7 cellular contexts compared by ENCODE assay signal in the genomic region with DNA sequence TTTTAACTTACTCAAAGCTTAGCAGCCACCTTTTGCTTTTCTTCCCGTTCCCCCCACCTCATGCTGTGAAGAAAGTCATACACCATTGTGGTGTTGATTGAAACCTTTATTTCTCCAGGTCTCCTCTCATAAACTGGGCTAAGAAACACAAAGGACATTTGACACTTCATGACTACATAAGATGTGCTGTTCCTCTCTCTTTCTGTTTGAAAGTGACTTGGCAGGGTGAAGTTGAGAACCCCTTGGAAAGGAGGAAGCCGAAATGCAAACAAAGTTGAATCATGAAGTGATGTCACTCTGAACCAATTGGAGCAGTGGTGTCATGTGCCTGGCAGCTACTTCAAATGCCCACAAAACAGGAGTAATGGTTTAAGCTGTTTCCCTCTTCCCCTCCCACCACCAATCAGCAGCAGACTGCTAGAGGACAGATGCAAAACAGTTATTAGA.
A peak's percentile ranks its signal among the peaks of the same experiment; 100 is the strongest.
DNase-seq lines count a peak whose midpoint lies in the region; ATAC-seq and TF ChIP-seq lines count a peak whose summit lies in the region.

No MANE protein-coding gene starts in this region.

- no peak overlapping the region for H4K91ac ChIP-seq in H9 (ENCODE audit: insufficient read length, low read depth, low read length)

- no peak overlapping the region for H4K8ac ChIP-seq in H9 (replicated peaks; ENCODE audit: insufficient read length, low read depth, low read length)

- H3K9me3 ChIP-seq in H9 (ENCODE audit: control insufficient read depth, low read depth, low read length): no peaks in the 10 kb centered on the region

- TF ChIP-seq CTCF in H9 (conservative IDR thresholded peaks at IDR 0.05): no peak
- TF ChIP-seq CTCF in fibroblast of mammary gland (conservative IDR thresholded peaks at IDR 0.05; ENCODE audit: control insufficient read depth, insufficient read depth, low read depth, low read length): no peak
- TF ChIP-seq CTCF in GM10248 (IDR thresholded peaks at IDR 0.05; ENCODE audit: control extremely low read depth, extremely low read depth, low read depth, missing control alignments): no peak

- no peak overlapping the region for H2BK15ac ChIP-seq in H9 (ENCODE audit: low read depth, low read length)

- H3K4me3 ChIP-seq in fibroblast of mammary gland (ENCODE audit: control insufficient read depth, low read depth, low read length): no peak overlapping the region

- H3K4ac ChIP-seq in H9 (ENCODE audit: low read depth, low read length): no peak overlapping the region

- no peaks in the 10 kb centered on the region for H3K9me3 Mint-ChIP-seq in H9

- no peak overlapping the region for H3K23ac ChIP-seq in H9 (ENCODE audit: insufficient read length, low read depth, low read length)

- H3K27me3 Mint-ChIP-seq in H9 (ENCODE audit: low read depth): no peaks in the 10 kb centered on the region

- no peak overlapping the region for H2AFZ ChIP-seq in H9 (ENCODE audit: low read length)

- peak overlapping the region; percentile 71 for H3K27ac ChIP-seq in H9 (ENCODE audit: insufficient read length, low read depth, low read length)

- H3K14ac ChIP-seq in H9 (ENCODE audit: insufficient read depth, low read length): no peak overlapping the region

- no peak overlapping the region for H2AK5ac ChIP-seq in H9 (ENCODE audit: insufficient read length, low read length)

- H2BK20ac ChIP-seq in H9 (ENCODE audit: low read depth, low read length, poor library complexity, severe bottlenecking): no peak overlapping the region

- H3K79me2 ChIP-seq in H9 (ENCODE audit: insufficient read depth, low read length): peaks cover 20% of the 10 kb centered on the region; the same call in 1 of the 2 replicates

- peak; percentile 83 for DNase-seq in H9
- peak; percentile 43 for DNase-seq in NCI-H510A (lab: John Stamatoyannopoulos, UW)
- DNase-seq in fibroblast of mammary gland (ENCODE audit: low read depth): peak; percentile 91
- DNase-seq in smooth muscle cell of the brain vasculature (ENCODE audit: low read depth, low spot score): peak; percentile 43
- no peak for DNase-seq in NCI-H146 (lab: John Stamatoyannopoulos, UW)
- no peak for DNase-seq in GM10248 (ENCODE audit: extremely low spot score)

- no peak overlapping the region for H3K18ac ChIP-seq in H9 (ENCODE audit: insufficient read length, low read depth, low read length)

- H3K36me3 Mint-ChIP-seq in H9 (ENCODE audit: insufficient read depth in 1 of 3, low read depth in 3 of 3): peaks cover 0 to 5% (median 2%) of the 10 kb centered on the region in 3 experiments; a peak in 4 of 7 replicates

- POLR2A ChIA-PET in GM10248 (lab: Yijun Ruan, JAX): no interaction called here

- CTCF ChIA-PET in GM10248 (lab: Yijun Ruan, JAX): interaction anchor here (1.1 kb wide), 1 partner anchor 44 kb away, joined by 4 read pairs; no protein-coding TSS in a partner anchor

- H3K27me3 ChIP-seq in H9 (ENCODE audit: insufficient read depth, low read length): no peaks in the 10 kb centered on the region

- no peaks in the 10 kb centered on the region for H3K23me2 ChIP-seq in H9 (ENCODE audit: insufficient read length, low read depth, low read length, poor library complexity, severe bottlenecking)

- no peak for ATAC-seq in GM18867 (IDR thresholded peaks at IDR 0.05; ENCODE audit: unreplicated experiment)

- peaks cover 6% of the 10 kb centered on the region for H3K79me1 ChIP-seq in H9 (ENCODE audit: insufficient read depth, low read depth, low read length, poor library complexity, severe bottlenecking)

- H3K4me1 Mint-ChIP-seq in H9: peaks cover 82 to 86% of the 10 kb centered on the region in 2 experiments

- no peak overlapping the region for H2BK120ac ChIP-seq in H9 (ENCODE audit: low read depth, low read length, poor library complexity, severe bottlenecking)

- no CpG with 5 or more reads among the region's 2 CpGs for WGBS in H9 (ENCODE audit: extremely low coverage, insufficient read length, low lambda C conversion rate)

- no peak overlapping the region for H3T11ph ChIP-seq in H9 (ENCODE audit: low read length)

- no peak overlapping the region for H4K5ac ChIP-seq in H9 (ENCODE audit: insufficient read length, low read depth, low read length)

- H3K4me1 ChIP-seq in H9 (ENCODE audit: insufficient read depth, low read length): peaks cover 25% of the 10 kb centered on the region; the same call in 1 of the 2 replicates

- no peak overlapping the region for H3K56ac ChIP-seq in H9 (ENCODE audit: insufficient read length, low read depth, low read length)

- no peak overlapping the region for H3K9ac ChIP-seq in H9 (ENCODE audit: extremely low read depth, insufficient read length, low read length)

- H3K4me3 Mint-ChIP-seq in H9: peak overlapping the region; percentile 14 to 41; a peak in 4 of 5 replicates

- peaks cover 2% of the 10 kb centered on the region for H4K20me1 ChIP-seq in H9 (ENCODE audit: control insufficient read depth, insufficient read depth, insufficient read length)

- no peak overlapping the region for H2BK5ac ChIP-seq in H9 (ENCODE audit: insufficient read length, low read length)

- no peak overlapping the region for H2BK12ac ChIP-seq in H9 (ENCODE audit: insufficient read length, low read depth, low read length)

- peak overlapping the region; percentile 84 to 97 (median 93) for H3K27ac Mint-ChIP-seq in H9

- peak overlapping the region; percentile 27 for H3K4me2 ChIP-seq in H9 (ENCODE audit: insufficient read depth, insufficient read length, low read length)

Comparison
In these comparisons a context has a peak if more than half of its experiments do, and no peak if none do; other contexts are left out.
1. DNase-seq: peak in H9 (single experiment), NCI-H510A (single experiment), fibroblast of mammary gland (single experiment) and smooth muscle cell of the brain vasculature (single experiment); none in NCI-H146 (single experiment) and GM10248 (single experiment).